8 cellular contexts compared by ENCODE assay signal in genomic region chr5:88884435-88884877, GRCh38. TPM values are rescaled to one million over a fixed set of nuclear protein-coding genes. Genes with fewer than 3 reads are reported as not detected.
DNase-seq lines count a peak whose midpoint lies in the region; ATAC-seq and TF ChIP-seq lines count a peak whose summit lies in the region.

No MANE protein-coding gene starts in this region.

- H3K4me1 ChIP-seq in mucosa of stomach (ENCODE audit: control insufficient read depth, insufficient read depth, low read length) = no peaks in the 10 kb centered on the region

- H3K4me3 ChIP-seq in mucosa of stomach (ENCODE audit: low read length) = peak overlapping the region; percentile 44

- peaks cover 14% of the 10 kb centered on the region for H3K27me3 ChIP-seq in mucosa of stomach (ENCODE audit: control insufficient read depth, insufficient read depth, low read length)

- DNase-seq in Kasumi-1 (lab: John Stamatoyannopoulos, UW) = peak; percentile 70 to 73
- DNase-seq in caudate nucleus (lab: John Stamatoyannopoulos, UW) = no peak
- DNase-seq in germinal center (ENCODE audit: low spot score) = no peak
- DNase-seq in activated naive CD4-positive, alpha-beta T cell treated with anti-CD3 and anti-CD28 coated beads, Interleukin-2, amount 50 U/mL, for 16 hours = no peak
- no peak for DNase-seq in HT-29 (ENCODE audit: low spot score)

- peak overlapping the region; percentile 26 for H3K9ac ChIP-seq in mucosa of stomach (ENCODE audit: low read length)

- H3K27ac ChIP-seq in C4-2B = peak overlapping the region; percentile 7; the same call in 1 of the 2 replicates
- H3K27ac ChIP-seq in caudate nucleus (ENCODE audit: low read depth, low read length) = peak overlapping the region; percentile 83

- no peaks in the 10 kb centered on the region for H3K36me3 ChIP-seq in mucosa of stomach (ENCODE audit: control insufficient read depth, insufficient read depth, low read length)

- ATAC-seq in GM21528 (IDR thresholded peaks at IDR 0.05; ENCODE audit: low FRiP score, unreplicated experiment) = no peak

- no peak for TF ChIP-seq CTCF in C4-2B (conservative IDR thresholded peaks at IDR 0.05)

- H3K9me3 ChIP-seq in mucosa of stomach (ENCODE audit: control insufficient read depth, low read length) = no peaks in the 10 kb centered on the region

RNA-seq across cellular contexts. Expression of gene MEF2C, which starts 1.5 kb away (rescaled TPM):
- 0.08 and 0.46 TPM in 2 replicates for total RNA-seq in HT-29 (2014; rRNA removed; shearing (Covaris generic))

Comparison
In these comparisons a context has a peak if more than half of its experiments do, and no peak if none do; other contexts are left out.
1. DNase-seq: peak in Kasumi-1 (2 of 2); none in caudate nucleus (0 of 61), germinal center (single experiment), activated naive CD4-positive, alpha-beta T cell treated with anti-CD3 and anti-CD28 coated beads, Interleukin-2, amount 50 U/mL, for 16 hours (single experiment) and HT-29 (single experiment).